ENCODE assay signal across 7 cellular contexts in genomic region chr9:75834878-75835277, GRCh38.
"Had no signal": no experiment of that assay in that cellular context is flagged by ENCODE, and none has a peak within 500 bp of the region (broad histone marks: within the 10 kb centered on the region; RNA-seq: fewer than 3 reads in every experiment).

No MANE protein-coding gene starts in this region.

- DNase-seq: GOT3, H9, HCEC 1CT, KBM-7 had no signal

- H3K27me3 Mint-ChIP-seq: IgD-negative memory B cell had no signal

- H3K9me3 Mint-ChIP-seq: H9 had no signal

- H3K4me2 ChIP-seq: KMS-11 had no signal

- H3K4me3 Mint-ChIP-seq: H9, IgD-negative memory B cell had no signal

- H3K9ac ChIP-seq: KMS-11 had no signal

- H3K27ac ChIP-seq: KMS-11 had no signal

- FAIRE-seq: HTR-8/SVneo had no signal

- H3K27ac Mint-ChIP-seq: IgD-negative memory B cell had no signal
